8 cellular contexts compared by ENCODE assay signal in the genomic region with DNA sequence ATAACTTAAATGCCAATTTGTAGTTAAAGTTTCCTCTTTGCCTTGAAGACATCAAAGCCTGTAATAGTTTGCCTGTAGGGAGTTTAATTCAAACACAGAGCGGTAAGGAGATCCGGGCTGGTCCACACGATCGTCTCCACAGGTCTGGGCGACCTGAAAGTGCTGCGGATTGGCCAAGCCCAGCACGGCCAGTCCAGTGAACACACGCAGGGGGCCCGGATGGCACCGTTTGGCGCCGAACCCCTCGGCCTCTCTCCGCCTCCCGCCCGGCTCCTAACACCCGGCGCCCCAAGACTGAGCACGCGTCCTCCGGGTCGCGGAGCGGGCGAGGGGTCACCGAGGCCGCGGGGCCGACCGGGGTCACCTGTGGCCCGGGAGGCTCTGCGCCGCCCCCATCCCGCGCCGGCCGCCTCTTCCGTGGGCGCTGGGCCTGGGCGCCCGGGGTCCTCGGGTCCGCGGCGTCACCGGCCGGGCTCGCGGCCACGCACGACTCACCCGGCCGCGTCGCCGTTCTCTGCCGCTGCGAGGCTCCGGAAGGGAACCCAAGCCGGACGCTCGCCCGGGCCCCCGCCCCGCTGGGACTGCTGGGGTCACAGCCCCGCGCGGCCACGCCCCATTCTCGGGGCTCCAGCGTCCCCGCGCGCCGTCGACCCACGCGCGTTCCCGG. TPM values are rescaled to one million over a fixed set of nuclear protein-coding genes. Genes with fewer than 3 reads are reported as not detected.
DNase-seq lines count a peak whose midpoint lies in the region; ATAC-seq and TF ChIP-seq lines count a peak whose summit lies in the region.

No MANE protein-coding gene starts in this region.

- DNase-seq in RKO (ENCODE audit: low spot score) (peak; percentile 55), foreskin fibroblast (peak in 1 of 2 donors; percentile 81), testis (peak; percentile 77), NCI-H345 treated with DMSO at 0.1 percent for 48 hours (lab: John Stamatoyannopoulos, UW; ENCODE audit: unreplicated experiment) (no peak)
- peak; percentile 37 for DNase-seq in activated gamma-delta T cell treated with anti-CD3 and anti-CD28 coated beads, Interleukin-2, amount 50 U/mL, for 16 hours (ENCODE audit: low read depth)
- DNase-seq in natural killer cell treated with Interleukin-12 subunit alpha and Interleukin-12 subunit beta and Interleukin-15 and Interleukin-18, amount 100 ng/mL, for 72 hours (ENCODE audit: low spot score) = peak; percentile 82

- TF ChIP-seq CTCF in foreskin fibroblast (IDR thresholded peaks at IDR 0.05; ENCODE audit: low read depth, low read length) (no peak), testis (IDR thresholded peaks at IDR 0.05) (no peak)

- H3K27ac Mint-ChIP-seq in natural killer cell treated with Interleukin-12 subunit alpha and Interleukin-12 subunit beta and Interleukin-15 and Interleukin-18, amount 100 ng/mL, for 72 hours = peak overlapping the region; percentile 87 to 89

- no peaks in the 10 kb centered on the region for H3K9me3 Mint-ChIP-seq in natural killer cell treated with Interleukin-12 subunit alpha and Interleukin-12 subunit beta and Interleukin-15 and Interleukin-18, amount 100 ng/mL, for 72 hours

- peak; percentile 70 for ATAC-seq in GM21529 (IDR thresholded peaks at IDR 0.05; ENCODE audit: unreplicated experiment)
- peak; percentile 86 to 90 for ATAC-seq in natural killer cell treated with Interleukin-12 subunit alpha and Interleukin-12 subunit beta and Interleukin-15 and Interleukin-18, amount 100 ng/mL, for 72 hours
- no peak for ATAC-seq in GM21576 (IDR thresholded peaks at IDR 0.05; ENCODE audit: unreplicated experiment)

- TF ChIP-seq POLR2A in testis (IDR thresholded peaks at IDR 0.05) = no peak

- peak overlapping the region; percentile 61 to 63 for H3K4me3 ChIP-seq in foreskin fibroblast (ENCODE audit: low read depth in 1 of 2, low read length in 2 of 2)
- H3K4me3 ChIP-seq in testis = peak overlapping the region; percentile 77 to 91

- peaks cover 55 to 68% of the 10 kb centered on the region in 2 donors for H3K4me1 Mint-ChIP-seq in natural killer cell treated with Interleukin-12 subunit alpha and Interleukin-12 subunit beta and Interleukin-15 and Interleukin-18, amount 100 ng/mL, for 72 hours (ENCODE audit: low read depth in 2 of 2)

- H3K36me3 Mint-ChIP-seq in natural killer cell treated with Interleukin-12 subunit alpha and Interleukin-12 subunit beta and Interleukin-15 and Interleukin-18, amount 100 ng/mL, for 72 hours = peaks cover 28% of the 10 kb centered on the region

- H3K9me3 ChIP-seq in testis = no peaks in the 10 kb centered on the region

- no peaks in the 10 kb centered on the region for H3K27me3 Mint-ChIP-seq in natural killer cell treated with Interleukin-12 subunit alpha and Interleukin-12 subunit beta and Interleukin-15 and Interleukin-18, amount 100 ng/mL, for 72 hours

- H3K36me3 ChIP-seq in testis (ENCODE audit: low read depth, missing control alignments) = no peaks in the 10 kb centered on the region

- H3K27ac ChIP-seq in testis = peak overlapping the region; percentile 94 to 100

- WGBS in testis, 2 donors = 0 to 1% methylated on average over 35 to 55 of the region's 80 CpGs

- intact Hi-C loops in testis (cut with DNase I; ENCODE audit: low total_unique reads) = loop anchor here (2.0 kb wide), 1 partner anchor 20 kb away; no protein-coding TSS in a partner anchor

- H3K4me1 ChIP-seq in testis = peaks cover 13% of the 10 kb centered on the region

- peak overlapping the region; percentile 90 for H3K4me3 Mint-ChIP-seq in natural killer cell treated with Interleukin-12 subunit alpha and Interleukin-12 subunit beta and Interleukin-15 and Interleukin-18, amount 100 ng/mL, for 72 hours

- no peaks in the 10 kb centered on the region for H3K27me3 ChIP-seq in testis

RNA-seq across cellular contexts. Expression of a gene that starts 0.5 kb away (rescaled TPM):
- 100 to 1,000 TPM; 158 to 170 TPM for total RNA-seq in natural killer cell treated with Interleukin-12 subunit alpha and Interleukin-12 subunit beta and Interleukin-15 and Interleukin-18, amount 100 ng/mL, for 72 hours
- total RNA-seq in testis = 100 to 1,000 TPM; 203 to 281 TPM
- polyA plus RNA-seq in testis (ENCODE audit: insufficient read depth, low read depth, low replicate concordance) = 348 TPM

RNA-seq across cellular contexts. Expression of a gene that starts 28.8 kb away (rescaled TPM):
- 10 to 100 TPM; 18.0 to 35.1 TPM for total RNA-seq in natural killer cell treated with Interleukin-12 subunit alpha and Interleukin-12 subunit beta and Interleukin-15 and Interleukin-18, amount 100 ng/mL, for 72 hours
- 10 to 100 TPM in 1 of 2 donors, 1 to 10 TPM in 1; 9.5 to 16.8 TPM for total RNA-seq in testis
- polyA plus RNA-seq in testis (ENCODE audit: insufficient read depth, low read depth, low replicate concordance) = 35.6 TPM
